11 cellular contexts compared by ENCODE assay signal in the genomic region with DNA sequence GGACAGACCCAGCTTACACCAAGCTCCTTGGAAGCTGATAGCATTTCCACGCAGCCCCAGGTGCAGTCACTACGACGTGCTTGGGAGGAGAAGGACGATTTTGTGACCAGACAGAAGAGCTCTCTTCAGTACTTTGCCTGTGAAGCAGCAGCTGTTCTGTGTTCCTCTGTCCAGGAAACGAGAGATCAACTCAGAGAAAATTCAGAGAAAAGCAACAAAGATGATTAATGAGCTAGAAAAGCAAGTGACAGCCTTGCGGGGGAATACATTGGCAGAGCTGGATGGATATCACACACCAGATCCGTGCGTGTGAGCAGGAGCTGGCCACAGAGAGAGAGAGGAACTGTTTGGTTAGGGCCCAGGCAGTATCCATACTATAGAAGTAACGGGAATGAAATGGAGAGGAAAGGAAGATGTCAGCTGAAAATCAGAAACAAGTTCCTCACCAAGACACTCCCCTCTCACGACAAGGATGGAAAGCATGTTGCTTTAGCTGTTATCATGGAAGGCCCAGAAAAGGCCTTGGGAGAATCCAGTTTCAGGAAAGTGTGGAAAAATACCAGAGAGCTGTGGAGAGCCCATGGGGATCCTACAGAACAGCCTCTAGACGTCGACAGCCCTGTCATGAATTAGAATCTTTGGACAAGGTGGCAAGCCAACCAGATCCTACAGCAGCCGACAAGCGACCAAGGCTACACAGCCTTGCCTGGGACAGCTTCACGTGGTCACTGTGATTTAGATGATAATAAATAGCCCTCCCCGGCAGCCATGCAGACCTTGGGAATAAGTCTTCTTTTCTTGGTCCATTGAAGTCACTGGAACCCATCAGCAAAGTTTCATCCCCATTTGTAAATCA.
DNase-seq lines count a peak whose midpoint lies in the region; ATAC-seq lines count a peak whose summit lies in the region.
"Had no signal": no experiment of that assay in that cellular context is flagged by ENCODE, and none has a peak within 500 bp of the region (broad histone marks: within the 10 kb centered on the region; RNA-seq: fewer than 3 reads in every experiment).

No MANE protein-coding gene starts in this region.

- peak overlapping the region; percentile 42 to 49 for H3K9ac ChIP-seq in mucosa of rectum (ENCODE audit: low read depth in 1 of 2, low read length in 2 of 2)

- H3K27me3 Mint-ChIP-seq in activated naive CD4-positive, alpha-beta T cell treated with anti-CD3 and anti-CD28 coated beads, Interleukin-2, amount 10 ng/mL, durations not matched to agents 7 days and 5 days: no peaks in the 10 kb centered on the region

- CTCF ChIA-PET in activated naive CD4-positive, alpha-beta T cell treated with anti-CD3 and anti-CD28 coated beads, Interleukin-2, amount 10 ng/mL, durations not matched to agents 7 days and 5 days (lab: Charles Lee): interaction anchor here (0.6 to 3.1 kb wide), 2 partner anchors 19 to 61 kb away, joined by 3 to 10 read pairs; no protein-coding TSS in a partner anchor

- intact Hi-C loops in Right ventricle myocardium inferior (cut with DNase I): no loop called here
- intact Hi-C loops in cardiac septum (cut with DNase I): no loop called here

- ATAC-seq in Right ventricle myocardium inferior (peak; percentile 61), HG03108 (IDR thresholded peaks at IDR 0.05; ENCODE audit: unreplicated experiment) (no peak)

- 63 to 68% methylated on average over 16 of the region's 16 CpGs for WGBS in esophagus, 2 donors

- DNase-seq in Right ventricle myocardium inferior (ENCODE audit: missing footprints) (no peak), cardiac septum (ENCODE audit: low spot score) (no peak), DMS79 treated with DMSO at 0.1 percent for 48 hours (lab: John Stamatoyannopoulos, UW) (no peak)
- no peak for DNase-seq in activated naive CD4-positive, alpha-beta T cell treated with anti-CD3 and anti-CD28 coated beads, Interleukin-2, amount 10 ng/mL, durations not matched to agents 7 days and 5 days
- no peak for DNase-seq in activated CD4-positive, alpha-beta T cell treated with anti-CD3 and anti-CD28 coated beads, Interleukin-2, amount 50 U/mL, for 48 hours
- DNase-seq: BE2C, cerebellar nuclear complex, ovary had no signal

- H3K27me3 ChIP-seq in esophagus (ENCODE audit: control insufficient read depth in 1 of 2, insufficient read depth in 2 of 2, low read length in 2 of 2) (no peaks in the 10 kb centered on the region), mucosa of rectum (ENCODE audit: control insufficient read depth in 2 of 2, insufficient read depth in 2 of 2, low read length in 2 of 2) (no peaks in the 10 kb centered on the region)
- H3K27me3 ChIP-seq: BE2C, ovary had no signal

- H3K9me3 Mint-ChIP-seq in activated naive CD4-positive, alpha-beta T cell treated with anti-CD3 and anti-CD28 coated beads, Interleukin-2, amount 10 ng/mL, durations not matched to agents 7 days and 5 days: peaks cover 12% of the 10 kb centered on the region

- H3K27ac ChIP-seq in esophagus (ENCODE audit: low read depth in 2 of 2, low read length in 1 of 2) (peak overlapping the region; percentile 1 to 6), mucosa of rectum (ENCODE audit: low read depth in 2 of 2, low read length in 2 of 2) (peak overlapping the region; percentile 47 to 50)

- H3K4me3 Mint-ChIP-seq in activated naive CD4-positive, alpha-beta T cell treated with anti-CD3 and anti-CD28 coated beads, Interleukin-2, amount 10 ng/mL, durations not matched to agents 7 days and 5 days: no peak overlapping the region

- no peaks in the 10 kb centered on the region for H3K36me3 ChIP-seq in esophagus (ENCODE audit: control insufficient read depth in 2 of 2, insufficient read depth in 2 of 2, low read length in 1 of 2)
- no peaks in the 10 kb centered on the region for H3K36me3 ChIP-seq in mucosa of rectum (ENCODE audit: control insufficient read depth in 2 of 2, insufficient read depth in 2 of 2, low read length in 2 of 2)
- H3K36me3 ChIP-seq: BE2C, ovary had no signal

- H3K9me3 ChIP-seq in esophagus (ENCODE audit: control insufficient read depth in 2 of 2, insufficient read depth in 1 of 2, low read depth in 1 of 2, low read length in 1 of 2): peaks cover 0 to 4% of the 10 kb centered on the region in 2 donors
- H3K9me3 ChIP-seq in mucosa of rectum (ENCODE audit: control insufficient read depth in 2 of 2, low read length in 2 of 2): peaks cover 0 to 4% of the 10 kb centered on the region in 2 donors
- H3K9me3 ChIP-seq: BE2C, ovary had no signal

- peaks cover 26% of the 10 kb centered on the region for H3K4me1 Mint-ChIP-seq in activated naive CD4-positive, alpha-beta T cell treated with anti-CD3 and anti-CD28 coated beads, Interleukin-2, amount 10 ng/mL, durations not matched to agents 7 days and 5 days

- H3K36me3 Mint-ChIP-seq in activated naive CD4-positive, alpha-beta T cell treated with anti-CD3 and anti-CD28 coated beads, Interleukin-2, amount 10 ng/mL, durations not matched to agents 7 days and 5 days: peaks cover 8% of the 10 kb centered on the region

- H3K27ac Mint-ChIP-seq in activated naive CD4-positive, alpha-beta T cell treated with anti-CD3 and anti-CD28 coated beads, Interleukin-2, amount 10 ng/mL, durations not matched to agents 7 days and 5 days: no peak overlapping the region

- H3K4me3 ChIP-seq in esophagus (ENCODE audit: low read depth in 1 of 2, low read length in 2 of 2): no peak overlapping the region
- peak overlapping the region; percentile 16 to 39 for H3K4me3 ChIP-seq in mucosa of rectum (ENCODE audit: low read length in 2 of 2)
- H3K4me3 ChIP-seq: ovary had no signal

- H3K4me1 ChIP-seq in esophagus (ENCODE audit: control insufficient read depth in 2 of 2, insufficient read depth in 2 of 2, low read length in 1 of 2): no peaks in the 10 kb centered on the region
- H3K4me1 ChIP-seq in mucosa of rectum (ENCODE audit: control insufficient read depth in 2 of 2, insufficient read depth in 2 of 2, low read length in 2 of 2): peaks cover 15 to 17% of the 10 kb centered on the region in 2 donors
- H3K4me1 ChIP-seq: BE2C had no signal

Comparison
In these comparisons a context has a peak if more than half of its experiments do, and no peak if none do; other contexts are left out.
1. H3K4me3 ChIP-seq: peak in mucosa of rectum (2 of 2); none in esophagus (0 of 2).